Comparison of ENCODE assay signal across 24 cellular contexts in genomic region chr2:29241341-29241740, GRCh38.
"Had no signal": no experiment of that assay in that cellular context is flagged by ENCODE, and none has a peak within 500 bp of the region (broad histone marks: within the 10 kb centered on the region; RNA-seq: fewer than 3 reads in every experiment).

No MANE protein-coding gene starts in this region.

- H3K9me3 Mint-ChIP-seq: dendritic cell treated with granulocyte-macrophage colony-stimulating factor and Interleukin-4, amounts not matched to agents 40 ng/mL and 50 ng/mL, for 4 days; effector memory CD8-positive, alpha-beta T cell; endodermal cell; mesothelial cell of epicardium had no signal

- H3K27me3 ChIP-seq: colonic mucosa had no signal

- H3K27ac Mint-ChIP-seq: dendritic cell treated with granulocyte-macrophage colony-stimulating factor and Interleukin-4, amounts not matched to agents 40 ng/mL and 50 ng/mL, for 4 days; effector memory CD8-positive, alpha-beta T cell; endodermal cell; mesothelial cell of epicardium had no signal

- H3K4me3 ChIP-seq: colonic mucosa, esophagus squamous epithelium, gastrocnemius medialis, heart right ventricle, left lung, lower lobe of right lung, mucosa of descending colon had no signal

- H3K36me3 Mint-ChIP-seq: mesothelial cell of epicardium had no signal

- DNase-seq: colonic mucosa; cortex of kidney; effector CD8-positive, alpha-beta T cell; effector memory CD8-positive, alpha-beta T cell; endodermal cell; erythroblast; esophagus squamous epithelium; foreskin fibroblast; foreskin melanocyte; glutamatergic neuron; head of caudate nucleus; heart right ventricle; hippocampal formation; left cardiac atrium; left lung; left ventricle myocardium superior; lower lobe of right lung; mesenchymal stem cell; mucosa of descending colon had no signal

- ATAC-seq: effector memory CD8-positive, alpha-beta T cell; esophagus mucosa; gastrocnemius medialis; heart right ventricle; left cardiac atrium; left lung; left ventricle myocardium superior; lower lobe of right lung; mucosa of descending colon had no signal

- H3K27ac ChIP-seq: colonic mucosa, epithelial cell of prostate, esophagus squamous epithelium, gastrocnemius medialis, heart right ventricle, left lung, lower lobe of right lung had no signal

- H3K9me3 ChIP-seq: colonic mucosa, esophagus squamous epithelium, gastrocnemius medialis, heart right ventricle, left lung, lower lobe of right lung, mucosa of descending colon had no signal

- H3K4me1 ChIP-seq: colonic mucosa, esophagus squamous epithelium, gastrocnemius medialis, heart right ventricle, left lung, lower lobe of right lung had no signal

- H3K36me3 ChIP-seq: colonic mucosa, esophagus squamous epithelium, gastrocnemius medialis, heart right ventricle, left lung, lower lobe of right lung had no signal

- H3K4me1 Mint-ChIP-seq: endodermal cell, mesothelial cell of epicardium had no signal

- H3K4me3 Mint-ChIP-seq: dendritic cell treated with granulocyte-macrophage colony-stimulating factor and Interleukin-4, amounts not matched to agents 40 ng/mL and 50 ng/mL, for 4 days; effector memory CD8-positive, alpha-beta T cell; endodermal cell; mesothelial cell of epicardium had no signal
